Comparison of ENCODE assay signal across 32 cellular contexts in genomic region chr1:157678721-157679120, GRCh38. TPM values are rescaled to one million over a fixed set of nuclear protein-coding genes. Genes with fewer than 3 reads are reported as not detected.
"Had no signal": no experiment of that assay in that cellular context is flagged by ENCODE, and none has a peak within 500 bp of the region (broad histone marks: within the 10 kb centered on the region; RNA-seq: fewer than 3 reads in every experiment).

No MANE protein-coding gene starts in this region.

- DNase-seq: activated CD4-positive, alpha-beta T cell treated with anti-CD3 and anti-CD28 coated beads, Interleukin-2, amount 10 ng/mL, durations not matched to agents 24 days and 14 days; activated CD4-positive, alpha-beta T cell treated with anti-CD3 and anti-CD28 coated beads, Interleukin-2, amount 50 U/mL, for 48 hours; activated CD8-positive, alpha-beta T cell treated with anti-CD3 and anti-CD28 coated beads, Interleukin-2, amount 10 ng/mL, durations not matched to agents 7 days and 5 days; activated gamma-delta T cell; activated naive CD4-positive, alpha-beta T cell treated with Interleukin-2 at 50 U/mL for 16 hours; activated naive CD8-positive, alpha-beta T cell treated with anti-CD3 and anti-CD28 coated beads, Interleukin-2, amount 50 U/mL, for 24 hours; activated T-cell treated with anti-CD3 and anti-CD28 coated beads, Interleukin-2, amount 50 U/mL, for 24 hours; anterior cingulate cortex; Karpas-422; MM.1S; NCI-H1092 treated with DMSO at 0.1 percent for 48 hours; NCI-H1417; NCI-H146; NCI-H187; NCI-H2029 treated with DMSO at 0.1 percent for 48 hours; NCI-H2107; NCI-H2171; NCI-H510A; NCI-H526; NCI-H748 treated with DMSO at 0.1 percent for 48 hours; NK-92 treated with Interleukin-12 subunit alpha and Interleukin-12 subunit beta, amount 100 ng/mL, for 24 hours; PC-9; Right ventricle myocardium superior; SW 1271 had no signal

- ATAC-seq: activated CD8-positive, alpha-beta T cell treated with anti-CD3 and anti-CD28 coated beads, Interleukin-2, amount 10 ng/mL, durations not matched to agents 7 days and 5 days; activated naive CD4-positive, alpha-beta T cell treated with anti-CD3 and anti-CD28 coated beads, Interleukin-2, amount 50 U/mL, for 72 hours; activated naive CD8-positive, alpha-beta T cell treated with anti-CD3 and anti-CD28 coated beads, Interleukin-2, amount 50 U/mL, for 24 hours had no signal

- H3K36me3 ChIP-seq: cardiac muscle cell had no signal

- H3K9me3 Mint-ChIP-seq: activated CD4-positive, alpha-beta T cell treated with anti-CD3 and anti-CD28 coated beads, Interleukin-2, amount 10 ng/mL, durations not matched to agents 24 days and 14 days; activated T-cell treated with anti-CD3 and anti-CD28 coated beads, Interleukin-2, amount 50 U/mL, for 24 hours; activated T-helper 2 cell treated with anti-CD3 and anti-CD28 coated beads, Interferon-gamma antibody, Interleukin-2, Interleukin-4, amounts not matched to agents 10 μg/mL and 5 μg/mL and 100 μg/mL, durations not matched to agents 14 hours and 24 hours and 36 hours had no signal

- H3K4me1 Mint-ChIP-seq: activated CD4-positive, alpha-beta T cell treated with anti-CD3 and anti-CD28 coated beads, Interleukin-2, amount 10 ng/mL, durations not matched to agents 24 days and 14 days; activated naive CD8-positive, alpha-beta T cell treated with anti-CD3 and anti-CD28 coated beads, Interleukin-2, amount 50 U/mL, for 24 hours; brain had no signal

- H3K27me3 Mint-ChIP-seq: activated CD4-positive, alpha-beta T cell treated with anti-CD3 and anti-CD28 coated beads, Interleukin-2, amount 10 ng/mL, durations not matched to agents 24 days and 14 days; activated T-cell treated with anti-CD3 and anti-CD28 coated beads, Interleukin-2, amount 50 U/mL, for 24 hours; brain; central memory CD8-positive, alpha-beta T cell had no signal

- H3K27ac ChIP-seq: cardiac muscle cell, PC-9 had no signal

- H3K4me3 ChIP-seq: cardiac muscle cell, PC-9 had no signal

- H3K27me3 ChIP-seq: cardiac muscle cell had no signal

- H3K36me3 Mint-ChIP-seq: brain had no signal

- H3K27ac Mint-ChIP-seq: activated CD4-positive, alpha-beta T cell treated with anti-CD3 and anti-CD28 coated beads, Interleukin-2, amount 10 ng/mL, durations not matched to agents 24 days and 14 days; activated CD8-positive, alpha-beta T cell treated with anti-CD3 and anti-CD28 coated beads, Interleukin-2, amount 10 ng/mL, durations not matched to agents 7 days and 5 days; activated naive CD4-positive, alpha-beta T cell treated with anti-CD3 and anti-CD28 coated beads, Interleukin-2, amount 50 U/mL, for 72 hours; activated naive CD8-positive, alpha-beta T cell treated with anti-CD3 and anti-CD28 coated beads, Interleukin-2, amount 50 U/mL, for 24 hours; activated T-cell treated with anti-CD3 and anti-CD28 coated beads, Interleukin-2, amount 50 U/mL, for 24 hours; activated T-helper 2 cell treated with anti-CD3 and anti-CD28 coated beads, Interferon-gamma antibody, Interleukin-2, Interleukin-4, amounts not matched to agents 10 μg/mL and 5 μg/mL and 100 μg/mL, durations not matched to agents 14 hours and 24 hours and 36 hours; brain; T-helper 1 cell treated with Interleukin-12 subunit alpha and Interleukin-12 subunit beta and Interleukin-4 antibody, amounts not matched to agents 30 μg/mL and 1 μg/mL, for 36 hours; T-helper 2 cell treated with Interferon-gamma antibody and Interleukin-4, amounts not matched to agents 5 μg/mL and 100 μg/mL, for 36 hours had no signal

- H3K4me3 Mint-ChIP-seq: activated CD4-positive, alpha-beta T cell treated with anti-CD3 and anti-CD28 coated beads, Interleukin-2, amount 10 ng/mL, durations not matched to agents 24 days and 14 days; activated CD8-positive, alpha-beta T cell treated with anti-CD3 and anti-CD28 coated beads, Interleukin-2, amount 10 ng/mL, durations not matched to agents 7 days and 5 days; activated naive CD8-positive, alpha-beta T cell treated with anti-CD3 and anti-CD28 coated beads, Interleukin-2, amount 50 U/mL, for 24 hours; activated T-cell treated with anti-CD3 and anti-CD28 coated beads, Interleukin-2, amount 50 U/mL, for 24 hours; brain; central memory CD8-positive, alpha-beta T cell; T-helper 1 cell treated with Interleukin-12 subunit alpha and Interleukin-12 subunit beta and Interleukin-4 antibody, amounts not matched to agents 30 μg/mL and 1 μg/mL, for 36 hours; T-helper 2 cell treated with Interferon-gamma antibody and Interleukin-4, amounts not matched to agents 5 μg/mL and 100 μg/mL, for 36 hours had no signal

RNA-seq across cellular contexts. Expression of gene FCRL3, which starts 21.8 kb away (rescaled TPM):
- total RNA-seq: cardiac muscle cell, chondrocyte, PC-9, Right ventricle myocardium superior had no signal
- polyA plus RNA-seq: cardiac muscle cell had no signal
